ENCODE assay signal across 8 cellular contexts in the genomic region with DNA sequence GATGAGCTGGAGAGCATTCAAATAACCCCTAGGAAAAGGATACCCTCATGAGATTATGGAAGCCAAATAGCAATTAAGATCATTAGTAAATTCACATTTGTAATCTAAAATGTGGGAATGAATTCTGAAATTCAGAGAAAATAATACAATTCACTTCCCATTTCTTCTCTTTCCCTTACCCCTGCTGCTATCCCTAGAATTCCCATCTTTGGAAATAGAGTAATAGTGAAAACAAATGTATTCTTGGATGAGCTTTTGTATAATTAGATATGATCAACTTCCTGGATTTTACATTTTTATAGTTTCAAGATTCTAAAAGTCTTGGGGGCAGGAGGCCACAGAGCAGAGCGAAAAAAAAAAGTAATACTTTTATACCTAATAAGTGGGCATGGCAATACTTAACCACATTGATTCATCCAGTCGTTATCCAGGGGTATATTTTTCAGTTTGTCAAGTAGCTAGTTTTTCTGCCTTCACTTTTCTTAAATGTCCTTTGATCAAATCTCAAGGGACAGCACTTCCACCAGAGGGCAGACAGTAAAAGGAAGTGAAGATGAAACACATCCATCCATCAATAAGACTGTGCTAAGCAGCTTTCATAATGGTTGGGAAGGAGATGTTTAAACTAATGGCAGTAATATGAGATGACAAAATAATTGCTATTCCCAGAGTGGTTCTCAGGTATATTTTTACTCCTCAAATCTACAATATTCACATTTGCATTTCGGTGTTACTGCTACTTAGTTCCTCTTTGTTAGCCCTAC.
DNase-seq lines count a peak whose midpoint lies in the region; ATAC-seq, FAIRE-seq and TF ChIP-seq lines count a peak whose summit lies in the region.

No MANE protein-coding gene starts in this region.

- H3K27ac ChIP-seq in mesenchymal stem cell (ENCODE audit: low read length, poor library complexity, severe bottlenecking): no peak overlapping the region

- H3K14ac ChIP-seq in mesenchymal stem cell (ENCODE audit: low read length in 2 of 2): no peak overlapping the region

- H3K23ac ChIP-seq in mesenchymal stem cell (ENCODE audit: low read length in 2 of 2): no peak overlapping the region

- no peaks in the 10 kb centered on the region for H3K27me3 ChIP-seq in mesenchymal stem cell (ENCODE audit: control insufficient read depth in 1 of 2, insufficient read depth in 1 of 2, low read length in 2 of 2)

- WGBS in mesenchymal stem cell: 90% methylated on average over 1 of the region's 3 CpGs

- no peak overlapping the region for H2AFZ ChIP-seq in mesenchymal stem cell (ENCODE audit: low read depth, low read length)

- no peak overlapping the region for H2BK12ac ChIP-seq in mesenchymal stem cell (ENCODE audit: low read length in 2 of 2)

- DNase-seq in D721Med (ENCODE audit: insufficient read length, low spot score) (no peak), LoVo (ENCODE audit: low spot score) (peak; percentile 8), SW480 (ENCODE audit: low spot score) (peak; percentile 54), mesenchymal stem cell (peak; percentile 33), posterior vena cava (ENCODE audit: low spot score) (no peak), KG1 (lab: John Stamatoyannopoulos, UW) (no peak)
- DNase-seq in stimulated activated CD4-positive, alpha-beta T cell treated with anti-CD3 and anti-CD28 coated beads, Interleukin-12 subunit alpha, Interleukin-12 subunit beta, amount 100 ng/mL, for 4 hours: no peak

- H2BK15ac ChIP-seq in mesenchymal stem cell (ENCODE audit: low read depth, poor library complexity, severe bottlenecking): no peak overlapping the region

- H3K4me1 ChIP-seq in mesenchymal stem cell (ENCODE audit: control insufficient read depth, insufficient read depth, low read depth, low read length): no peaks in the 10 kb centered on the region

- intact Hi-C loops in posterior vena cava (cut with DNase I): no loop called here

- no peak overlapping the region for H3K4me3 ChIP-seq in mesenchymal stem cell (ENCODE audit: insufficient read depth in 1 of 2, low read depth in 1 of 2, low read length in 2 of 2)

- H2BK5ac ChIP-seq in mesenchymal stem cell (ENCODE audit: low read depth, low read length, poor library complexity, severe bottlenecking): no peak overlapping the region

- H3K9me3 ChIP-seq in mesenchymal stem cell (ENCODE audit: control insufficient read depth, low read length): no peaks in the 10 kb centered on the region

- no peak overlapping the region for H4K8ac ChIP-seq in mesenchymal stem cell (ENCODE audit: low read length)

- H3K36me3 ChIP-seq in mesenchymal stem cell (ENCODE audit: control insufficient read depth in 1 of 2, insufficient read depth in 2 of 2, low read depth in 1 of 2, low read length in 2 of 2): no peaks in the 10 kb centered on the region

- no peak overlapping the region for H3K4me2 ChIP-seq in mesenchymal stem cell (ENCODE audit: low read length, poor library complexity, severe bottlenecking)

- ATAC-seq in HG02884 (IDR thresholded peaks at IDR 0.05; ENCODE audit: unreplicated experiment): no peak

- peak; percentile 54 for TF ChIP-seq CTCF in D721Med (IDR thresholded peaks at IDR 0.05; ENCODE audit: insufficient read depth, missing control alignments)

- no peak overlapping the region for H3K4ac ChIP-seq in mesenchymal stem cell (ENCODE audit: low read depth in 1 of 2, low read length in 2 of 2)

- H3K9ac ChIP-seq in mesenchymal stem cell (ENCODE audit: low read length): no peak overlapping the region

- H2BK120ac ChIP-seq in mesenchymal stem cell (ENCODE audit: low read depth, low read length): no peak overlapping the region

- H3K18ac ChIP-seq in mesenchymal stem cell (ENCODE audit: low read depth in 1 of 2, low read length in 2 of 2): no peak overlapping the region

- H2AK5ac ChIP-seq in mesenchymal stem cell (ENCODE audit: low read length, severe bottlenecking): no peak overlapping the region

- no peaks in the 10 kb centered on the region for H3K79me1 ChIP-seq in mesenchymal stem cell (replicated peaks; ENCODE audit: low read length, poor library complexity, severe bottlenecking)

- H4K91ac ChIP-seq in mesenchymal stem cell (ENCODE audit: low read length): no peak overlapping the region

- FAIRE-seq in D721Med (lab: Jason Lieb, UNC): peak; percentile 35

Comparison
In these comparisons a context has a peak if more than half of its experiments do, and no peak if none do; other contexts are left out.
1. DNase-seq: peak in LoVo (single experiment), SW480 (single experiment) and mesenchymal stem cell (single experiment); none in D721Med (single experiment), posterior vena cava (single experiment), KG1 (single experiment) and stimulated activated CD4-positive, alpha-beta T cell treated with anti-CD3 and anti-CD28 coated beads, Interleukin-12 subunit alpha, Interleukin-12 subunit beta, amount 100 ng/mL, for 4 hours (single experiment).